Comparison of ENCODE assay signal across 14 cellular contexts in genomic region chr17:11986179-11986938, GRCh38. TPM values are rescaled to one million over a fixed set of nuclear protein-coding genes. Genes with fewer than 3 reads are reported as not detected.
DNase-seq lines count a peak whose midpoint lies in the region; ATAC-seq and TF ChIP-seq lines count a peak whose summit lies in the region.
"Had no signal": no experiment of that assay in that cellular context is flagged by ENCODE, and none has a peak within 500 bp of the region (broad histone marks: within the 10 kb centered on the region; RNA-seq: fewer than 3 reads in every experiment).

No MANE protein-coding gene starts in this region.

- peak overlapping the region; percentile 90 for H2BK120ac ChIP-seq in mesendoderm (ENCODE audit: low read depth, low read length)

- in situ Hi-C loops in GM13976 (cut with MboI; ENCODE audit: low sequenced_read_pairs, unreplicated experiment): loop anchor here (25.0 kb wide), 2 partner anchors 1026 to 1124 kb away; partner anchors contain the start of gene ELAC2

- no peak for ATAC-seq in foreskin keratinocyte
- no peak for ATAC-seq in HG03457 (IDR thresholded peaks at IDR 0.05; ENCODE audit: unreplicated experiment)
- ATAC-seq in naive thymus-derived CD8-positive, alpha-beta T cell: no peak
- ATAC-seq in HG03045 (IDR thresholded peaks at IDR 0.05; ENCODE audit: unreplicated experiment): no peak
- ATAC-seq: activated T-helper 17 cell treated with anti-CD3 and anti-CD28 coated beads, Interleukin-2, amount 50 U/mL, for 72 hours had no signal

- H3K4me3 Mint-ChIP-seq in naive thymus-derived CD8-positive, alpha-beta T cell: no peak overlapping the region
- H3K4me3 Mint-ChIP-seq: activated T-helper 17 cell treated with anti-CD3 and anti-CD28 coated beads, Interleukin-2, amount 50 U/mL, for 72 hours; B cell had no signal

- H3K27me3 ChIP-seq in foreskin keratinocyte (no peaks in the 10 kb centered on the region), mesendoderm (ENCODE audit: insufficient read depth, low read length, poor library complexity) (no peaks in the 10 kb centered on the region), testis (no peaks in the 10 kb centered on the region)
- H3K27me3 ChIP-seq: cardiac muscle cell had no signal

- H3K9me3 Mint-ChIP-seq in naive thymus-derived CD8-positive, alpha-beta T cell: peaks cover 0 to 2% (median 0%) of the 10 kb centered on the region in 9 donors
- H3K9me3 Mint-ChIP-seq: activated T-helper 17 cell treated with anti-CD3 and anti-CD28 coated beads, Interleukin-2, amount 50 U/mL, for 72 hours had no signal

- intact Hi-C loops in testis (cut with DNase I; ENCODE audit: low total_unique reads): no loop called here

- peak overlapping the region; percentile 12 for H3K4ac ChIP-seq in mesendoderm (ENCODE audit: low read depth, low read length)

- no peak overlapping the region for H2AK5ac ChIP-seq in mesendoderm (ENCODE audit: low read length)

- H3K4me1 Mint-ChIP-seq in naive thymus-derived CD8-positive, alpha-beta T cell: peaks cover 12 to 34% (median 25%) of the 10 kb centered on the region in 4 donors
- H3K4me1 Mint-ChIP-seq: activated T-helper 17 cell treated with anti-CD3 and anti-CD28 coated beads, Interleukin-2, amount 50 U/mL, for 72 hours; B cell had no signal

- no peaks in the 10 kb centered on the region for H3K79me1 ChIP-seq in mesendoderm (ENCODE audit: low read length)

- no peak for TF ChIP-seq POLR2A in testis (IDR thresholded peaks at IDR 0.05)

- no peak overlapping the region for H2BK15ac ChIP-seq in mesendoderm (replicated peaks; ENCODE audit: low read depth)

- TF ChIP-seq CTCF in VCaP (conservative IDR thresholded peaks at IDR 0.05) (no peak), foreskin keratinocyte (conservative IDR thresholded peaks at IDR 0.05) (peak; percentile 6), testis (IDR thresholded peaks at IDR 0.05) (no peak), GM13976 (IDR thresholded peaks at IDR 0.05; ENCODE audit: borderline replicate concordance, control extremely low read depth, extremely low read depth, insufficient read depth, missing control alignments) (no peak)

- no peaks in the 10 kb centered on the region for H3K79me2 ChIP-seq in mesendoderm (ENCODE audit: control insufficient read depth, insufficient read depth, low read length)

- no peak overlapping the region for H3K27ac Mint-ChIP-seq in naive thymus-derived CD8-positive, alpha-beta T cell
- H3K27ac Mint-ChIP-seq: activated T-helper 17 cell treated with anti-CD3 and anti-CD28 coated beads, Interleukin-2, amount 50 U/mL, for 72 hours; B cell had no signal

- no peak overlapping the region for H3K9ac ChIP-seq in mesendoderm (ENCODE audit: low read length)

- POLR2A ChIA-PET in naive thymus-derived CD8-positive, alpha-beta T cell (lab: Charles Lee): no interaction called here

- peak overlapping the region; percentile 61 for H3K18ac ChIP-seq in mesendoderm (ENCODE audit: low read length)

- H3K23ac ChIP-seq in mesendoderm (ENCODE audit: low read length): no peak overlapping the region

- peaks cover 26 to 92% (median 57%) of the 10 kb centered on the region in 3 donors for H3K36me3 Mint-ChIP-seq in naive thymus-derived CD8-positive, alpha-beta T cell

- no peak overlapping the region for H2BK5ac ChIP-seq in mesendoderm (ENCODE audit: low read length)

- no peak overlapping the region for H3K4me3 ChIP-seq in mesendoderm (ENCODE audit: low read length)
- no peak overlapping the region for H3K4me3 ChIP-seq in testis
- H3K4me3 ChIP-seq: cardiac muscle cell had no signal

- peak overlapping the region; percentile 79 for H3K27ac ChIP-seq in VCaP
- H3K27ac ChIP-seq in foreskin keratinocyte: no peak overlapping the region
- no peak overlapping the region for H3K27ac ChIP-seq in mesendoderm (ENCODE audit: low read depth, low read length)
- H3K27ac ChIP-seq in testis: no peak overlapping the region
- H3K27ac ChIP-seq: cardiac muscle cell had no signal

- H3K4me1 ChIP-seq in foreskin keratinocyte (no peaks in the 10 kb centered on the region), mesendoderm (ENCODE audit: control insufficient read depth, low read depth, low read length) (peaks cover 2% of the 10 kb centered on the region), testis (peaks cover 8% of the 10 kb centered on the region)

- no peaks in the 10 kb centered on the region for H3K9me3 ChIP-seq in testis

- peak overlapping the region; percentile 34 for H3K56ac ChIP-seq in mesendoderm (ENCODE audit: low read length)

- no peak overlapping the region for H3K4me2 ChIP-seq in mesendoderm (ENCODE audit: low read length)

- H3K36me3 ChIP-seq in mesendoderm (ENCODE audit: control insufficient read depth, insufficient read depth, low read length): no peaks in the 10 kb centered on the region
- no peaks in the 10 kb centered on the region for H3K36me3 ChIP-seq in testis (ENCODE audit: low read depth, missing control alignments)

- no peaks in the 10 kb centered on the region for H3K27me3 Mint-ChIP-seq in naive thymus-derived CD8-positive, alpha-beta T cell
- H3K27me3 Mint-ChIP-seq: activated T-helper 17 cell treated with anti-CD3 and anti-CD28 coated beads, Interleukin-2, amount 50 U/mL, for 72 hours; B cell had no signal

- no CpG with 5 or more reads among the region's 4 CpGs for WGBS in mesendoderm (ENCODE audit: extremely low coverage, insufficient coverage, low lambda C conversion rate)
- WGBS in testis, 2 donors: 77 to 87% methylated on average over 4 of the region's 4 CpGs

- DNase-seq in foreskin keratinocyte (no peak), mesendoderm (peak; percentile 67), testis (peak; percentile 59), GM13976 (ENCODE audit: low spot score) (no peak)
- no peak for DNase-seq in naive thymus-derived CD8-positive, alpha-beta T cell
- DNase-seq: activated CD4-positive, alpha-beta T cell treated with anti-CD3 and anti-CD28 coated beads for 48 hours; NCI-H1048; stimulated activated naive CD4-positive, alpha-beta T cell treated with Interleukin-2 at 50 U/mL for 16 hours had no signal

- no peak overlapping the region for H4K8ac ChIP-seq in mesendoderm (ENCODE audit: low read depth, low read length)

- H4K5ac ChIP-seq in mesendoderm (ENCODE audit: low read length): no peak overlapping the region

RNA-seq across cellular contexts. Expression of gene ZNF18, which starts 10.9 kb away (rescaled TPM):
- total RNA-seq in foreskin keratinocyte (6.8 and 8.0 TPM in 2 replicates), testis (10 to 100 TPM; 14.9 to 18.7 TPM)
- polyA plus RNA-seq in foreskin keratinocyte (4.6 and 4.8 TPM in 2 replicates), testis (ENCODE audit: insufficient read depth, low read depth, low replicate concordance) (23.1 TPM)
- 5.4 TPM for polyA plus RNA-seq in mesendoderm (2013, experiment 1 of 2)
- polyA plus RNA-seq in mesendoderm (2013, experiment 2 of 2): 5.6 TPM
- total RNA-seq in naive thymus-derived CD8-positive, alpha-beta T cell: 10 to 100 TPM; 12.7 to 16.3 TPM
- 1 to 10 TPM; 6.8 to 8.9 (median 6.9) TPM for polyA plus RNA-seq in naive thymus-derived CD8-positive, alpha-beta T cell

RNA-seq across cellular contexts. Expression of gene MAP2K4, which starts 34.3 kb away (rescaled TPM):
- total RNA-seq in foreskin keratinocyte (28.5 and 30.1 TPM in 2 replicates), testis (10 to 100 TPM; 46.3 to 47.7 TPM)
- polyA plus RNA-seq in foreskin keratinocyte (10.6 and 14.1 TPM in 2 replicates), testis (ENCODE audit: insufficient read depth, low read depth, low replicate concordance) (22.4 TPM)
- polyA plus RNA-seq in mesendoderm (2013, experiment 1 of 2): 23.6 TPM
- 23.7 TPM for polyA plus RNA-seq in mesendoderm (2013, experiment 2 of 2)
- total RNA-seq in naive thymus-derived CD8-positive, alpha-beta T cell: 10 to 100 TPM; 47.6 to 51.3 TPM
- 10 to 100 TPM; 17.7 to 27.3 (median 19.6) TPM for polyA plus RNA-seq in naive thymus-derived CD8-positive, alpha-beta T cell

Comparison
In these comparisons a context has a peak if more than half of its experiments do, and no peak if none do; other contexts are left out.
1. DNase-seq: peak in mesendoderm (single experiment) and testis (single experiment); none in foreskin keratinocyte (0 of 2), naive thymus-derived CD8-positive, alpha-beta T cell (0 of 10) and GM13976 (single experiment).